Comparison of ENCODE assay signal across 7 cellular contexts in the genomic region with DNA sequence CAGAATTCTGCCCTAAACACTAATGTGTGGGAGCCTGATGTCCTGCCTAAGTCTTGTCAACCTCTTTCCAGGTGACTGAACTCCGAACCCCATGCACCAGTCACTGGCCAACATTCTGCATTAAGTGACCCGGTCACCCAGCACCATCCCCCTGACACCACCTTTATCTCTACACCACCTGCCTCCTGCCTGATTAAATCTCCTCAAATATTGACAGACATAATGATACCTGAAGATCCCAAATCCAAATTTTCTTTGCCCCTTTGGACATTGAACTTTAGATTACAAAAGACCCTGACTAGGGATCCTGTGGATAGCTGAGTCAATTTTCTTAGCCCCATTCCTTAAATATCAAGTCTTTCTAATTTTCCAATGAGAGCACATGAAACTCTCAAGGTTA.
"Had no signal": no experiment of that assay in that cellular context is flagged by ENCODE, and none has a peak within 500 bp of the region (broad histone marks: within the 10 kb centered on the region; RNA-seq: fewer than 3 reads in every experiment).

No MANE protein-coding gene starts in this region.

- H3K9ac ChIP-seq: KMS-11 had no signal

- DNase-seq: H9, HCEC 1CT, KBM-7 had no signal

- ATAC-seq: GM23338 had no signal

- H3K4me3 ChIP-seq: GM23338 had no signal

- FAIRE-seq: H1, H54 had no signal

- H3K27ac ChIP-seq: KMS-11 had no signal

- H2AFZ ChIP-seq: GM23338 had no signal

- H3K4me2 ChIP-seq: GM23338, KMS-11 had no signal
